Comparison of ENCODE assay signal across 8 cellular contexts in genomic region chr3:50321146-50321843, GRCh38. TPM values are rescaled to one million over a fixed set of nuclear protein-coding genes. Genes with fewer than 3 reads are reported as not detected.
DNase-seq lines count a peak whose midpoint lies in the region; ATAC-seq and TF ChIP-seq lines count a peak whose summit lies in the region.

No MANE protein-coding gene starts in this region.

- peak overlapping the region; percentile 80 for H3K27ac ChIP-seq in SU-DHL-6 (ENCODE audit: low read depth, low read length)
- H3K27ac ChIP-seq in heart left ventricle: peak overlapping the region; percentile 93 to 99 (median 98)
- peak overlapping the region; percentile 92 to 94 (median 92) for H3K27ac ChIP-seq in transverse colon

- TF ChIP-seq CTCF in GM10266 (IDR thresholded peaks at IDR 0.05; ENCODE audit: control insufficient read depth, insufficient read depth, low read depth, missing control alignments) (no peak), HFFc6 (IDR thresholded peaks at IDR 0.05) (no peak), SU-DHL-6 (IDR thresholded peaks at IDR 0.05; ENCODE audit: insufficient read depth, low read length, poor library complexity, severe bottlenecking) (no peak), heart left ventricle (IDR thresholded peaks at IDR 0.05) (no peak), transverse colon (IDR thresholded peaks at IDR 0.05) (peak in 1 of 5 experiments; percentile 70)

- DNase-seq in GM10266 (ENCODE audit: extremely low spot score): peak; percentile 94
- peak; percentile 77 for DNase-seq in HFFc6
- peak; percentile 77 for DNase-seq in NAMALWA (ENCODE audit: low spot score)
- DNase-seq in activated naive CD8-positive, alpha-beta T cell treated with anti-CD3 and anti-CD28 coated beads, Interleukin-2, amount 50 U/mL, for 24 hours: peak; percentile 83
- peak; percentile 91 to 95 (median 93) for DNase-seq in heart left ventricle
- DNase-seq in posterior cingulate gyrus: peak; percentile 84 to 99 (median 90)
- peak; percentile 91 for DNase-seq in transverse colon

- in situ Hi-C loops in transverse colon (cut with MboI; ENCODE audit: low pct_ligation_motif_present in 1 of 4, low pct_unique_long_range_greater_than_20kb in 1 of 4, low sequenced_read_pairs in 3 of 4): no loop called here

- H3K4me3 ChIP-seq in SU-DHL-6 (ENCODE audit: insufficient read depth, low read length, poor library complexity, severe bottlenecking): peak overlapping the region; percentile 87
- H3K4me3 ChIP-seq in heart left ventricle: peak overlapping the region; percentile 62 to 97 (median 88)
- peak overlapping the region; percentile 67 to 76 (median 74) for H3K4me3 ChIP-seq in transverse colon

- H3K4me3 Mint-ChIP-seq in HFFc6: peak overlapping the region; percentile 93
- H3K4me3 Mint-ChIP-seq in activated naive CD8-positive, alpha-beta T cell treated with anti-CD3 and anti-CD28 coated beads, Interleukin-2, amount 50 U/mL, for 24 hours: peak overlapping the region; percentile 87

- peaks cover 20% of the 10 kb centered on the region for H3K4me1 Mint-ChIP-seq in HFFc6 (ENCODE audit: low read depth)
- peaks cover 32% of the 10 kb centered on the region for H3K4me1 Mint-ChIP-seq in activated naive CD8-positive, alpha-beta T cell treated with anti-CD3 and anti-CD28 coated beads, Interleukin-2, amount 50 U/mL, for 24 hours

- H3K4me1 ChIP-seq in heart left ventricle (peaks cover 5 to 87% (median 61%) of the 10 kb centered on the region in 12 donors), transverse colon (peaks cover 30 to 65% (median 57%) of the 10 kb centered on the region in 4 donors)

- no peaks in the 10 kb centered on the region for H3K79me2 ChIP-seq in SU-DHL-6 (ENCODE audit: insufficient read depth, low read length)

- 0 to 1% (median 0%) methylated on average over 15 to 68 of the region's 68 CpGs for WGBS in heart left ventricle, 4 donors
- 1% methylated on average over 18 of the region's 68 CpGs; no CpG with 5 or more reads in 1 of the 2 donors for WGBS in transverse colon (ENCODE audit: low coverage in 1 of 2), 2 donors

- peaks cover 6% of the 10 kb centered on the region for H3K36me3 Mint-ChIP-seq in HFFc6 (ENCODE audit: low read depth)
- peaks cover 4% of the 10 kb centered on the region for H3K36me3 Mint-ChIP-seq in activated naive CD8-positive, alpha-beta T cell treated with anti-CD3 and anti-CD28 coated beads, Interleukin-2, amount 50 U/mL, for 24 hours (ENCODE audit: low read depth)

- H3F3A ChIP-seq in SU-DHL-6 (ENCODE audit: insufficient read depth): no peaks in the 10 kb centered on the region

- H3K27me3 Mint-ChIP-seq in HFFc6 (ENCODE audit: insufficient read depth): peaks cover 2% of the 10 kb centered on the region
- no peaks in the 10 kb centered on the region for H3K27me3 Mint-ChIP-seq in activated naive CD8-positive, alpha-beta T cell treated with anti-CD3 and anti-CD28 coated beads, Interleukin-2, amount 50 U/mL, for 24 hours

- TF ChIP-seq POLR2A in heart left ventricle (IDR thresholded peaks at IDR 0.05) (peak in 1 of 2 donors; percentile 76), transverse colon (IDR thresholded peaks at IDR 0.05) (no peak)

- H4K20me1 ChIP-seq in SU-DHL-6 (ENCODE audit: low read depth, low read length): no peaks in the 10 kb centered on the region

- H3K36me3 ChIP-seq in SU-DHL-6 (ENCODE audit: low read length): no peaks in the 10 kb centered on the region
- peaks cover 0 to 56% (median 49%) of the 10 kb centered on the region in 9 donors for H3K36me3 ChIP-seq in heart left ventricle
- H3K36me3 ChIP-seq in transverse colon: no peaks in the 10 kb centered on the region

- peak overlapping the region; percentile 81 for H3K9ac ChIP-seq in SU-DHL-6 (ENCODE audit: low read length)

- ATAC-seq in activated naive CD8-positive, alpha-beta T cell treated with anti-CD3 and anti-CD28 coated beads, Interleukin-2, amount 50 U/mL, for 24 hours: peak; percentile 73
- peak; percentile 44 to 82 (median 68) for ATAC-seq in heart left ventricle

- H3K9me2 ChIP-seq in SU-DHL-6 (replicated peaks; ENCODE audit: insufficient read depth, low read length): no peaks in the 10 kb centered on the region

- no peaks in the 10 kb centered on the region for H3K9me3 Mint-ChIP-seq in HFFc6
- H3K9me3 Mint-ChIP-seq in activated naive CD8-positive, alpha-beta T cell treated with anti-CD3 and anti-CD28 coated beads, Interleukin-2, amount 50 U/mL, for 24 hours: no peaks in the 10 kb centered on the region

- no peaks in the 10 kb centered on the region for H3K27me3 ChIP-seq in SU-DHL-6 (ENCODE audit: low read length)
- no peaks in the 10 kb centered on the region for H3K27me3 ChIP-seq in heart left ventricle
- no peaks in the 10 kb centered on the region for H3K27me3 ChIP-seq in transverse colon

- H2AFZ ChIP-seq in SU-DHL-6 (ENCODE audit: low read depth, low read length, severe bottlenecking): peak overlapping the region; percentile 96

- H3K27ac Mint-ChIP-seq in HFFc6: peak overlapping the region; percentile 98
- H3K27ac Mint-ChIP-seq in activated naive CD8-positive, alpha-beta T cell treated with anti-CD3 and anti-CD28 coated beads, Interleukin-2, amount 50 U/mL, for 24 hours: peak overlapping the region; percentile 90

- H3K9me3 ChIP-seq in SU-DHL-6 (ENCODE audit: insufficient read depth, low read length) (no peaks in the 10 kb centered on the region), heart left ventricle (no peaks in the 10 kb centered on the region), transverse colon (no peaks in the 10 kb centered on the region)

- intact Hi-C loops in heart left ventricle (cut with DNase I): loop anchor here in 8 of 10 donors (2.0 to 10.0 kb wide), 7 partner anchors 16 to 129 kb away; partner anchors contain the start of genes GNAI2 (in 3 of the 8), HYAL1 (in 2 of the 8), LSMEM2 (in 2 of the 8) and GNAT1 (in 1 of the 8)
- intact Hi-C loops in posterior cingulate gyrus (cut with DNase I): loop anchor here (2.0 to 10.0 kb wide), 3 partner anchors 20 to 94 kb away; partner anchors contain the start of gene LSMEM2
- intact Hi-C loops in transverse colon (cut with DNase I; ENCODE audit: low total_unique reads): no loop called here

- H3K4me2 ChIP-seq in SU-DHL-6 (ENCODE audit: low read depth, low read length, poor library complexity, severe bottlenecking): peak overlapping the region; percentile 92

- TF ChIP-seq EP300 in transverse colon (IDR thresholded peaks at IDR 0.05; ENCODE audit: low read depth): no peak

RNA-seq across cellular contexts. Expression of gene HYAL2, which starts 1.2 kb away (rescaled TPM):
- total RNA-seq in HFFc6 (2021; fragmentation: NEBNext Ultra II Directional; extraction: Animal tissue kit (Norgen Biotek cat#: 25700)): 10 to 100 TPM; 39.4 to 54.9 (median 47.6) TPM
- 100 to 1,000 TPM in 2 of 9 donors, 10 to 100 TPM in 7; 24.0 to 234 (median 48.5) TPM for total RNA-seq in heart left ventricle
- 100 to 1,000 TPM in 1 of 2 donors, 10 to 100 TPM in 1; 52.2 to 119 TPM for polyA plus RNA-seq in heart left ventricle
- 10 to 100 TPM; 18.7 to 51.1 (median 32.0) TPM for total RNA-seq in transverse colon

RNA-seq across cellular contexts. Expression of gene TUSC2, which starts 6.7 kb away (rescaled TPM):
- total RNA-seq in HFFc6 (2021; fragmentation: NEBNext Ultra II Directional; extraction: Animal tissue kit (Norgen Biotek cat#: 25700)): 10 to 100 TPM; 23.9 to 34.2 (median 26.8) TPM
- total RNA-seq in heart left ventricle (10 to 100 TPM; 24.5 to 34.9 (median 29.0) TPM), transverse colon (10 to 100 TPM in 3 of 4 donors, 1 to 10 TPM in 1; 7.9 to 39.6 (median 28.0) TPM)
- 10 to 100 TPM; 27.6 to 68.1 TPM for polyA plus RNA-seq in heart left ventricle

RNA-seq across cellular contexts. Expression of gene HYAL1, which starts 17.9 kb away (rescaled TPM):
- total RNA-seq in HFFc6 (2021; fragmentation: NEBNext Ultra II Directional; extraction: Animal tissue kit (Norgen Biotek cat#: 25700)): under 1 TPM in 5 of 6 experiments, not detected in 1; 0.19 to 0.38 (median 0.23) TPM
- total RNA-seq in heart left ventricle: 10 to 100 TPM; 36.9 to 99.7 (median 57.8) TPM
- 10 to 100 TPM; 37.6 to 60.7 TPM for polyA plus RNA-seq in heart left ventricle
- 10 to 100 TPM in 1 of 4 donors, 1 to 10 TPM in 3; 1.8 to 13.8 (median 3.8) TPM for total RNA-seq in transverse colon

RNA-seq across cellular contexts. Expression of gene RASSF1, which starts 19.3 kb away (rescaled TPM):
- total RNA-seq in HFFc6 (2021; fragmentation: NEBNext Ultra II Directional; extraction: Animal tissue kit (Norgen Biotek cat#: 25700)): 10 to 100 TPM; 30.9 to 37.0 (median 34.1) TPM
- total RNA-seq in heart left ventricle (10 to 100 TPM in 7 of 9 donors, 1 to 10 TPM in 2; 7.9 to 25.5 (median 11.4) TPM), transverse colon (10 to 100 TPM in 3 of 4 donors, 1 to 10 TPM in 1; 9.8 to 29.2 (median 21.7) TPM)
- polyA plus RNA-seq in heart left ventricle: 10 to 100 TPM; 14.2 to 58.6 TPM

RNA-seq across cellular contexts. Expression of gene HYAL3, which starts 22.1 kb away (rescaled TPM):
- total RNA-seq in HFFc6 (2021; fragmentation: NEBNext Ultra II Directional; extraction: Animal tissue kit (Norgen Biotek cat#: 25700)): 1 to 10 TPM; 4.7 to 8.3 (median 5.8) TPM
- total RNA-seq in heart left ventricle (1 to 10 TPM; 1.0 to 3.2 (median 1.6) TPM), transverse colon (10 to 100 TPM in 1 of 4 donors, 1 to 10 TPM in 2, under 1 TPM in 1; 0.79 to 11.2 (median 3.8) TPM)
- polyA plus RNA-seq in heart left ventricle: 1 to 10 TPM; 2.1 to 3.1 TPM

Comparison
In these comparisons a context has a peak if more than half of its experiments do, and no peak if none do; other contexts are left out.
1. Peak in every context shown above with its lines: DNase-seq, ATAC-seq, H3K4me3 ChIP-seq and H3K27ac ChIP-seq.